In genomic region chr10:30592770-30593169, GRCh38 we compare ENCODE assay signal across 18 cellular contexts. TPM values are rescaled to one million over a fixed set of nuclear protein-coding genes. Genes with fewer than 3 reads are reported as not detected.
"Had no signal": no experiment of that assay in that cellular context is flagged by ENCODE, and none has a peak within 500 bp of the region (broad histone marks: within the 10 kb centered on the region; RNA-seq: fewer than 3 reads in every experiment).

No MANE protein-coding gene starts in this region.

RNA-seq across cellular contexts. Expression of gene LYZL2, which starts 36.8 kb away (rescaled TPM):
- total RNA-seq: activated CD4-positive, alpha-beta memory T cell treated with anti-CD3 and anti-CD28 coated beads for 36 hours; activated CD4-positive, alpha-beta T cell treated with anti-CD3 and anti-CD28 coated beads for 36 hours; activated CD4-positive, alpha-beta T cell treated with anti-CD3 and anti-CD28 coated beads, Interleukin-2, amount 10 ng/mL, durations not matched to agents 24 days and 14 days; activated CD8-positive, alpha-beta memory T cell treated with anti-CD3 and anti-CD28 coated beads for 36 hours; activated CD8-positive, alpha-beta memory T cell treated with anti-CD3 and anti-CD28 coated beads, Interleukin-2, amount 10 ng/mL, durations not matched to agents 7 days and 5 days; activated CD8-positive, alpha-beta T cell treated with anti-CD3 and anti-CD28 coated beads, Interleukin-2, amount 10 ng/mL, durations not matched to agents 7 days and 5 days; activated naive CD4-positive, alpha-beta T cell treated with anti-CD3 and anti-CD28 coated beads for 36 hours; activated naive CD8-positive, alpha-beta T cell treated with anti-CD3 and anti-CD28 coated beads for 36 hours; activated T-helper 1 cell treated with anti-CD3 and anti-CD28 coated beads, Interleukin-12 subunit alpha, Interleukin-12 subunit beta, Interleukin-2, Interleukin-4 antibody, amounts not matched to agents 30 ng/mL and 10 ng/mL and 1 ng/mL, durations not matched to agents 14 hours and 24 hours and 36 hours; activated T-helper 2 cell treated with anti-CD3 and anti-CD28 coated beads, Interferon-gamma antibody, Interleukin-2, Interleukin-4, amounts not matched to agents 10 μg/mL and 5 μg/mL and 100 μg/mL, durations not matched to agents 14 hours and 24 hours and 36 hours; astrocyte; bronchial epithelial cell; cardiac septum; cerebellum; dermis blood vessel endothelial cell; esophagus muscularis mucosa; frontal cortex; T-helper 1 cell treated with Interleukin-12 subunit alpha and Interleukin-12 subunit beta and Interleukin-4 antibody, amounts not matched to agents 30 ng/mL and 1 ng/mL, for 36 hours had no signal
